ENCODE assay signal across 9 cellular contexts in the genomic region with DNA sequence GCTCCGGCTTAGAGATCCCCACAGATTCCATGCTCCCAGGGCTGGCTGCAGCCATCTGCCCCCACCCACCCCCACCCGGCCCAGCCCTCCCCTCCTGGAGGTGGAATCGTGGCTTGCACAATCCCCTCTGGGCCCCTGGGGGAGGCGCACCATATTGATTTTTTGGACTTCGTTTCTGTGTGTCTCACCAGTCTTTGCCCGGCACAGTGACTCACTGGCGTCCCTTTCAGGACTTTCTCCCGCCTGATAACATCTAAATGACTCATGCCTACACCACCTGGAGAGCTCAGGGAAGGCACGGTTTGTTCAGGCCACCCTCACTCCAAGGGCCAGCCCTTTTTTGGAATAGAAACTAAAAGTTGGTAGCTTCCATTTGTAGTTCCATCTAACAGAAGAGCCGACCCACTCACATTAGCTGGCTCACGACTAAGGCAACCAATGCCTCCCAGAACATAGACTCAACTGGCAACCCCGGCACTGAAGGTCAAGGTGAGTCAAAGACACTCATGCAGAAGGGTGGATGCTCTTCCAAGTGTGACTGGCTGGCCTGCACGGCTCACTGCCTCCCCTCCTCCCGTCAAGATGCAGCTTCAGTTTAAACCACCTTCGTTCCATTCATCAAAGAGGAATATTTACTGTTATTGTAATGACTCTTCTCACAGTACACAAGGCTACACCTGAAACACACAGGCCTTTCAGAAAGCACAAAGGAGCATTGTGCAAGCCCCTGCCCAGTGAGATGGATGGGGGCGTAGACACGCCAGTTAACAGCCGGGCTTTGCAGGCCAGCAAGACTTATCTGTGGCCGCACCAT. TPM values are rescaled to one million over a fixed set of nuclear protein-coding genes. Genes with fewer than 3 reads are reported as not detected.
DNase-seq lines count a peak whose midpoint lies in the region; ATAC-seq and TF ChIP-seq lines count a peak whose summit lies in the region.
"Had no signal": no experiment of that assay in that cellular context is flagged by ENCODE, and none has a peak within 500 bp of the region (broad histone marks: within the 10 kb centered on the region; RNA-seq: fewer than 3 reads in every experiment).

No MANE protein-coding gene starts in this region.

- no peak overlapping the region for H3K4me3 ChIP-seq in Caco-2 (ENCODE audit: low read depth, low read length)
- no peak overlapping the region for H3K4me3 ChIP-seq in SJCRH30
- H3K4me3 ChIP-seq: skin epidermis had no signal

- DNase-seq in Caco-2, result peak; percentile 80 to 93
- DNase-seq in SJCRH30, result peak; percentile 82 to 87
- DNase-seq in kidney glomerular epithelial cell (lab: John Stamatoyannopoulos, UW), result peak; percentile 89
- DNase-seq in GM19238 (ENCODE audit: insufficient read length, low spot score), result no peak
- DNase-seq in NCI-H187 (lab: John Stamatoyannopoulos, UW), result no peak
- no peak for DNase-seq in superior temporal gyrus (ENCODE audit: extremely low spot score)

- peaks cover 3% of the 10 kb centered on the region for H3K9me3 Mint-ChIP-seq in Caco-2 (ENCODE audit: unreplicated experiment)

- CTCF ChIA-PET in Caco-2 (lab: Charles Lee), result interaction anchor here (0.5 to 1.1 kb wide), 4 partner anchors 12 to 177 kb away, joined by 3 to 6 read pairs (median 3); no protein-coding TSS in a partner anchor

- peaks cover 13% of the 10 kb centered on the region for H3K4me1 Mint-ChIP-seq in Caco-2 (ENCODE audit: low read depth, unreplicated experiment)

- H3K27me3 ChIP-seq in Caco-2 (replicated peaks; ENCODE audit: control insufficient read depth, insufficient read depth, low read length) (no peaks in the 10 kb centered on the region), SJCRH30 (no peaks in the 10 kb centered on the region)

- peak overlapping the region; percentile 60 for H3K4me3 Mint-ChIP-seq in Caco-2 (ENCODE audit: unreplicated experiment)

- intact Hi-C loops in Caco-2 (cut with micrococcal nuclease; ENCODE audit: unreplicated experiment), result no loop called here

- H3K9me3 ChIP-seq in Caco-2, result no peaks in the 10 kb centered on the region
- H3K9me3 ChIP-seq in SJCRH30 (replicated peaks), result no peaks in the 10 kb centered on the region; the same call in 1 of the 2 replicates

- H3K36me3 ChIP-seq in Caco-2 (ENCODE audit: control insufficient read depth, insufficient read depth, low read length), result no peaks in the 10 kb centered on the region
- H3K36me3 ChIP-seq in SJCRH30, result no peaks in the 10 kb centered on the region

- TSS peak; percentile 82 for BruUV-seq in Caco-2 (replicated peaks; lab: Mats Ljungman, UMichigan)

- H3K36me3 Mint-ChIP-seq in Caco-2 (ENCODE audit: insufficient read depth, unreplicated experiment), result no peaks in the 10 kb centered on the region

- ATAC-seq in HG03196 (IDR thresholded peaks at IDR 0.05; ENCODE audit: unreplicated experiment) (peak; percentile 51), HG03097 (IDR thresholded peaks at IDR 0.05; ENCODE audit: low FRiP score, unreplicated experiment) (no peak)

- H3K4me1 ChIP-seq in Caco-2 (peaks cover 43% of the 10 kb centered on the region), SJCRH30 (peaks cover 28% of the 10 kb centered on the region)

- peak overlapping the region; percentile 73 for H3K27ac ChIP-seq in SJCRH30

- TF ChIP-seq CTCF in Caco-2 (IDR thresholded peaks at IDR 0.05; ENCODE audit: insufficient read depth in 1 of 2, low read depth in 1 of 2, low read length in 1 of 2, severe bottlenecking in 1 of 2, unreplicated experiment in 1 of 2), result no peak

- peak overlapping the region; percentile 92 for H3K27ac Mint-ChIP-seq in Caco-2 (ENCODE audit: unreplicated experiment)

- H3K27me3 Mint-ChIP-seq in Caco-2 (ENCODE audit: insufficient read depth, unreplicated experiment), result no peaks in the 10 kb centered on the region

- POLR2A ChIA-PET in Caco-2 (lab: Charles Lee), result interaction anchor here (0.6 to 2.0 kb wide), 4 partner anchors 10 to 32 kb away, joined by 3 to 8 read pairs (median 4); a partner anchor contains a TSS

RNA-seq across cellular contexts. Expression of a gene that starts 18.1 kb away (rescaled TPM):
- total RNA-seq in Caco-2 (2022), result 20.4 and 26.9 TPM in 2 replicates
- total RNA-seq in SJCRH30 (2014; rRNA removed; shearing (Covaris generic)), result 10.6 and 11.8 TPM in 2 replicates

Comparison
In these comparisons a context has a peak if more than half of its experiments do, and no peak if none do; other contexts are left out.
1. DNase-seq: peak in Caco-2 (2 of 2), SJCRH30 (2 of 2) and kidney glomerular epithelial cell (single experiment); none in GM19238 (single experiment), NCI-H187 (0 of 2) and superior temporal gyrus (single experiment).